18 cellular contexts compared by ENCODE assay signal in genomic region chr16:78961464-78961863, GRCh38.
DNase-seq lines count a peak whose midpoint lies in the region; ATAC-seq, FAIRE-seq and TF ChIP-seq lines count a peak whose summit lies in the region.
"Had no signal": no experiment of that assay in that cellular context is flagged by ENCODE, and none has a peak within 500 bp of the region (broad histone marks: within the 10 kb centered on the region; RNA-seq: fewer than 3 reads in every experiment).

No MANE protein-coding gene starts in this region.

- no peak overlapping the region for H2AFZ ChIP-seq in SU-DHL-6 (ENCODE audit: low read depth, low read length, severe bottlenecking)
- H2AFZ ChIP-seq in osteoblast (ENCODE audit: low read length) = no peak overlapping the region
- H2AFZ ChIP-seq: neural progenitor cell had no signal

- no peak overlapping the region; the same call in 1 of the 2 replicates for H3K27ac ChIP-seq in SU-DHL-6 (ENCODE audit: low read depth, low read length)
- H3K27ac ChIP-seq in osteoblast (ENCODE audit: low read depth, low read length) = no peak overlapping the region
- H3K27ac ChIP-seq: C4-2B, neural progenitor cell, SK-N-MC, VCaP had no signal

- no peak for TF ChIP-seq POLR2A in GM12891 (IDR thresholded peaks at IDR 0.05; ENCODE audit: low read depth, low read length)

- peak overlapping the region; percentile 52 for H3K4me2 ChIP-seq in SU-DHL-6 (ENCODE audit: low read depth, low read length, poor library complexity, severe bottlenecking)
- no peak overlapping the region for H3K4me2 ChIP-seq in osteoblast (ENCODE audit: insufficient read depth, low read length)
- H3K4me2 ChIP-seq: neural progenitor cell had no signal

- ATAC-seq in GM19397 (IDR thresholded peaks at IDR 0.05; ENCODE audit: unreplicated experiment) (peak; percentile 46), HG02981 (IDR thresholded peaks at IDR 0.05; ENCODE audit: unreplicated experiment) (peak; percentile 50)

- H3K79me2 ChIP-seq in SU-DHL-6 (ENCODE audit: insufficient read depth, low read length) = no peaks in the 10 kb centered on the region
- H3K79me2 ChIP-seq in osteoblast (ENCODE audit: insufficient read depth, low read length) = no peaks in the 10 kb centered on the region

- H3K27me3 ChIP-seq in SU-DHL-6 (ENCODE audit: low read length) (no peaks in the 10 kb centered on the region), osteoblast (ENCODE audit: insufficient read depth, low read length) (no peaks in the 10 kb centered on the region)
- H3K27me3 ChIP-seq: neural progenitor cell had no signal

- H3K9me3 ChIP-seq in SU-DHL-6 (ENCODE audit: insufficient read depth, low read length) (no peaks in the 10 kb centered on the region), osteoblast (ENCODE audit: low read depth, low read length) (peaks cover 2% of the 10 kb centered on the region)

- TF ChIP-seq CTCF in SU-DHL-6 (IDR thresholded peaks at IDR 0.05; ENCODE audit: insufficient read depth, low read length, poor library complexity, severe bottlenecking) (no peak), osteoblast (IDR thresholded peaks at IDR 0.05; ENCODE audit: extremely low read depth, low read depth, low read length) (no peak)

- H3K9me2 ChIP-seq in SU-DHL-6 (replicated peaks; ENCODE audit: insufficient read depth, low read length) = no peaks in the 10 kb centered on the region

- H3K36me3 ChIP-seq in SU-DHL-6 (ENCODE audit: low read length) (no peaks in the 10 kb centered on the region), osteoblast (ENCODE audit: insufficient read depth, low read length) (no peaks in the 10 kb centered on the region)
- H3K36me3 ChIP-seq: neural progenitor cell had no signal

- H4K20me1 ChIP-seq in SU-DHL-6 (ENCODE audit: low read depth, low read length) (no peaks in the 10 kb centered on the region), osteoblast (ENCODE audit: insufficient read depth, low read length) (no peaks in the 10 kb centered on the region)

- no peak overlapping the region for H3K9ac ChIP-seq in SU-DHL-6 (ENCODE audit: low read length)
- H3K9ac ChIP-seq: neural progenitor cell had no signal

- no peaks in the 10 kb centered on the region for H3K4me1 ChIP-seq in osteoblast (ENCODE audit: insufficient read depth, low read length)

- H3K4me3 ChIP-seq in SU-DHL-6 (ENCODE audit: insufficient read depth, low read length, poor library complexity, severe bottlenecking) (no peak overlapping the region), osteoblast (ENCODE audit: insufficient read depth, low read length) (no peak overlapping the region)
- H3K4me3 ChIP-seq: lung, neural progenitor cell, SK-N-MC had no signal

- no peak for FAIRE-seq in GM12891 (lab: Jason Lieb, UNC)

- 0 out of 2 replicates have a peak, but pooled peaks cover 3% of the 10 kb centered on the region for H3F3A ChIP-seq in SU-DHL-6 (ENCODE audit: insufficient read depth)

- DNase-seq in GM12891 (ENCODE audit: insufficient read length, low spot score) = no peak
- no peak for DNase-seq in osteoblast (ENCODE audit: insufficient read length, low spot score, missing footprints)
- no peak for DNase-seq in stimulated activated CD4-positive, alpha-beta T cell treated with anti-CD3 and anti-CD28 coated beads, Interleukin-4, amount 100 ng/mL, for 4 hours
- no peak for DNase-seq in HuH-7 (ENCODE audit: low spot score)
- no peak for DNase-seq in DMS114 treated with DMSO at 0.1 percent for 48 hours (lab: John Stamatoyannopoulos, UW; ENCODE audit: unreplicated experiment)
- DNase-seq: cortex of kidney; H9; Kasumi-1; NK-92 treated with Interleukin-12 subunit alpha and Interleukin-12 subunit beta, amount 100 ng/mL, for 24 hours; substantia nigra had no signal

TF ChIP-seq in GM12891, 5 proteins besides CTCF, POLR2A, EP300 and RAD21:
- TF ChIP-seq TAF1 (IDR thresholded peaks at IDR 0.05; ENCODE audit: low read depth, low read length) (no peak), SPI1 (IDR thresholded peaks at IDR 0.05; ENCODE audit: low read depth, low read length) (peak; percentile 96)
TF ChIP-seq in GM12891: peak in this region for 1.
